ENCODE assay signal across 1 cellular context in genomic region chr11:9461068-9461759, GRCh38.
TF ChIP-seq lines count a peak whose summit lies in the region.

No MANE protein-coding gene starts in this region.

TF ChIP-seq in GM12878, 131 proteins besides CTCF, POLR2A, EP300 and RAD21 (continued from another document and continues in another):
- TF ChIP-seq CREB1 (IDR thresholded peaks at IDR 0.05; ENCODE audit: low read depth) (no peak), BRCA1 (IDR thresholded peaks at IDR 0.05; ENCODE audit: low read depth, low read length) (no peak), JUNB (IDR thresholded peaks at IDR 0.05) (no peak), ETV6 (conservative IDR thresholded peaks at IDR 0.05 in 1 of 2, IDR thresholded peaks at IDR 0.05 in 1 of 2; ENCODE audit: borderline replicate concordance in 1 of 2, low read depth in 1 of 2) (no peak), ZNF24 (IDR thresholded peaks at IDR 0.05) (peak; percentile 58; the same call in 1 of the 2 replicates), FOS (IDR thresholded peaks at IDR 0.05; ENCODE audit: borderline replicate concordance, extremely low read depth, insufficient read length) (no peak), SREBF2 (IDR thresholded peaks at IDR 0.05; ENCODE audit: low read length) (no peak), IRF4 (IDR thresholded peaks at IDR 0.05; ENCODE audit: low read depth, low read length) (no peak), ZBTB11 (CRISPR knock-in tag; IDR thresholded peaks at IDR 0.05) (no peak), LARP7 (IDR thresholded peaks at IDR 0.05) (peak; percentile 93), PBX3 (IDR thresholded peaks at IDR 0.05; ENCODE audit: insufficient replicate concordance, low read depth, low read length) (peak; percentile 15), ZBTB33 (IDR thresholded peaks at IDR 0.05) (no peak), CHD4 (IDR thresholded peaks at IDR 0.05) (no peak), RUNX3 (IDR thresholded peaks at IDR 0.05; ENCODE audit: low read length) (no peak; the same call in 1 of the 2 replicates), POLR2AphosphoS5 (IDR thresholded peaks at IDR 0.05; ENCODE audit: low read length) (peak; percentile 97), RBBP5 (conservative IDR thresholded peaks at IDR 0.05) (0 out of 2 replicates have a peak, but pooled peaks have one; percentile 56), HDAC6 (IDR thresholded peaks at IDR 0.05; ENCODE audit: unreplicated experiment) (peak; percentile 89), MTA2 (IDR thresholded peaks at IDR 0.05; ENCODE audit: low read depth) (no peak; the same call in 1 of the 2 replicates), ZBTB4 (CRISPR knock-in tag; IDR thresholded peaks at IDR 0.05) (no peak), ZBTB40 (IDR thresholded peaks at IDR 0.05; ENCODE audit: borderline replicate concordance) (no peak; the same call in 1 of the 2 replicates), CHD1 (IDR thresholded peaks at IDR 0.05; ENCODE audit: low read depth, low read length) (peak; percentile 91), ZNF207 (IDR thresholded peaks at IDR 0.05; ENCODE audit: borderline replicate concordance) (peak; percentile 65; the same call in 1 of the 2 replicates), GABPA (IDR thresholded peaks at IDR 0.05; ENCODE audit: low read depth) (no peak), MLLT1 (IDR thresholded peaks at IDR 0.05) (0 out of 2 replicates have a peak, but pooled peaks have one; percentile 39), SKIL (IDR thresholded peaks at IDR 0.05; ENCODE audit: low read depth, poor library complexity, severe bottlenecking) (no peak), ZNF384 (IDR thresholded peaks at IDR 0.05; ENCODE audit: borderline replicate concordance, low read depth, low read length) (peak; percentile 20; the same call in 1 of the 2 replicates), ATF2 (IDR thresholded peaks at IDR 0.05; ENCODE audit: low read length) (no peak), SUPT20H (IDR thresholded peaks at IDR 0.05; ENCODE audit: borderline replicate concordance, control insufficient read depth, low read depth, low read length) (no peak), STAT3 (IDR thresholded peaks at IDR 0.05; ENCODE audit: low read depth, low read length) (no peak), NR2C2 (IDR thresholded peaks at IDR 0.05; ENCODE audit: borderline replicate concordance, control insufficient read depth, insufficient read length, low read depth) (no peak), JUND (IDR thresholded peaks at IDR 0.05; ENCODE audit: low read depth, low read length) (no peak), SIX5 (IDR thresholded peaks at IDR 0.05; ENCODE audit: low read depth, low read length, severe bottlenecking) (no peak), BHLHE40 (IDR thresholded peaks at IDR 0.05; ENCODE audit: borderline replicate concordance in 1 of 2, low read depth in 2 of 2, low read length in 1 of 2) (0 out of 4 replicates have a peak, but pooled peaks have one; percentile 1 to 27), BACH1 (IDR thresholded peaks at IDR 0.05; ENCODE audit: borderline replicate concordance) (peak; percentile 72), PML (IDR thresholded peaks at IDR 0.05; ENCODE audit: low read length) (peak; percentile 98), E2F4 (IDR thresholded peaks at IDR 0.05; ENCODE audit: low read depth, low read length) (no peak), YY1 (IDR thresholded peaks at IDR 0.05; ENCODE audit: low read depth, low read length) (no peak), CBX3 (IDR thresholded peaks at IDR 0.05; ENCODE audit: borderline replicate concordance, low read depth) (no peak), SMARCA5 (IDR thresholded peaks at IDR 0.05) (peak; percentile 61; the same call in 1 of the 2 replicates)
